ENCODE assay signal across 18 cellular contexts in genomic region chr12:121766290-121767039, GRCh38. TPM values are rescaled to one million over a fixed set of nuclear protein-coding genes. Genes with fewer than 3 reads are reported as not detected.
DNase-seq lines count a peak whose midpoint lies in the region; ATAC-seq, FAIRE-seq and TF ChIP-seq lines count a peak whose summit lies in the region.
"Had no signal": no experiment of that assay in that cellular context is flagged by ENCODE, and none has a peak within 500 bp of the region (broad histone marks: within the 10 kb centered on the region; RNA-seq: fewer than 3 reads in every experiment).

No MANE protein-coding gene starts in this region.

- no peak for DNase-seq in activated T-cell treated with anti-CD3 and anti-CD28 coated beads, Interleukin-2, amount 50 U/mL, for 4 hours
- DNase-seq in activated T-cell treated with anti-CD3 and anti-CD28 coated beads, Interleukin-2, amount 50 U/mL, for 1 hour: no peak
- DNase-seq in SJSA1 (ENCODE audit: low read depth in 1 of 2, low spot score in 2 of 2) (peak; percentile 76 to 92), fibroblast of mammary gland (ENCODE audit: low read depth) (peak; percentile 68), thyroid gland (no peak), RCC 7860 (ENCODE audit: low spot score) (no peak)
- DNase-seq in stimulated activated CD4-positive, alpha-beta T cell treated with anti-CD3 and anti-CD28 coated beads, Interleukin-2, amount 100 ng/mL, for 48 hours: no peak
- DNase-seq: activated CD4-positive, alpha-beta T cell treated with anti-CD3 and anti-CD28 coated beads for 1 hour; CD4-positive, alpha-beta memory T cell; lower lobe of right lung; NCI-H1417; Right ventricle myocardium superior had no signal

- H3K9me3 ChIP-seq in SJSA1 (replicated peaks) (no peaks in the 10 kb centered on the region), thyroid gland (no peaks in the 10 kb centered on the region)
- H3K9me3 ChIP-seq: lower lobe of right lung had no signal

- no peak for FAIRE-seq in RCC 7860 (lab: Jason Lieb, UNC)
- FAIRE-seq: A204.1, frontal cortex had no signal

- H3K36me3 ChIP-seq in SJSA1 (peaks cover 16% of the 10 kb centered on the region), thyroid gland (no peaks in the 10 kb centered on the region)
- H3K36me3 ChIP-seq: cardiac muscle cell, lower lobe of right lung had no signal

- H3K4me1 ChIP-seq in SJSA1 (replicated peaks) (peaks cover 69% of the 10 kb centered on the region), thyroid gland (peaks cover 35 to 45% of the 10 kb centered on the region in 2 donors)
- H3K4me1 ChIP-seq: lower lobe of right lung had no signal

- no peak for TF ChIP-seq POLR2A in thyroid gland (IDR thresholded peaks at IDR 0.05)

- no peak overlapping the region for H3K4me3 Mint-ChIP-seq in activated T-cell treated with anti-CD3 and anti-CD28 coated beads, Interleukin-2, amount 50 U/mL, for 4 hours
- H3K4me3 Mint-ChIP-seq: activated naive CD8-positive, alpha-beta T cell; CD4-positive, alpha-beta memory T cell; natural killer cell treated with Interleukin-12 subunit alpha and Interleukin-12 subunit beta and Interleukin-15 and Interleukin-18, amount 100 ng/mL, for 72 hours had no signal

- H3K4me1 Mint-ChIP-seq in activated T-cell treated with anti-CD3 and anti-CD28 coated beads, Interleukin-2, amount 50 U/mL, for 4 hours (ENCODE audit: low read depth): no peaks in the 10 kb centered on the region
- H3K4me1 Mint-ChIP-seq: CD4-positive, alpha-beta memory T cell had no signal

- intact Hi-C loops in thyroid gland (cut with DNase I): no loop called here

- ATAC-seq in activated T-cell treated with anti-CD3 and anti-CD28 coated beads, Interleukin-2, amount 50 U/mL, for 4 hours: peak; percentile 21 to 27
- ATAC-seq in HG02970 (IDR thresholded peaks at IDR 0.05; ENCODE audit: low FRiP score, unreplicated experiment): no peak
- ATAC-seq: lower lobe of right lung had no signal

- peak overlapping the region; percentile 48 for H3K27ac ChIP-seq in SJSA1
- peak overlapping the region in 2 of 3 donors; percentile 53 to 71 for H3K27ac ChIP-seq in thyroid gland
- H3K27ac ChIP-seq: lower lobe of right lung had no signal

- 83 to 96% methylated on average over 4 to 5 of the region's 5 CpGs for WGBS in thyroid gland, 2 donors

- TF ChIP-seq CTCF in fibroblast of mammary gland (conservative IDR thresholded peaks at IDR 0.05; ENCODE audit: control insufficient read depth, insufficient read depth, low read depth, low read length): no peak
- TF ChIP-seq CTCF in thyroid gland (IDR thresholded peaks at IDR 0.05): no peak

- no peaks in the 10 kb centered on the region for H3K27me3 Mint-ChIP-seq in activated T-cell treated with anti-CD3 and anti-CD28 coated beads, Interleukin-2, amount 50 U/mL, for 4 hours (ENCODE audit: low read depth)
- H3K27me3 Mint-ChIP-seq: activated naive CD8-positive, alpha-beta T cell; CD4-positive, alpha-beta memory T cell; natural killer cell treated with Interleukin-12 subunit alpha and Interleukin-12 subunit beta and Interleukin-15 and Interleukin-18, amount 100 ng/mL, for 72 hours had no signal

- H3K4me3 ChIP-seq in SJSA1 (no peak overlapping the region), fibroblast of mammary gland (ENCODE audit: control insufficient read depth, low read depth, low read length) (no peak overlapping the region), thyroid gland (replicated peaks in 1 of 3) (no peak overlapping the region)
- H3K4me3 ChIP-seq: cardiac muscle cell, lower lobe of right lung had no signal

- H3K9me3 Mint-ChIP-seq in activated T-cell treated with anti-CD3 and anti-CD28 coated beads, Interleukin-2, amount 50 U/mL, for 4 hours: no peaks in the 10 kb centered on the region
- H3K9me3 Mint-ChIP-seq: CD4-positive, alpha-beta memory T cell; natural killer cell treated with Interleukin-12 subunit alpha and Interleukin-12 subunit beta and Interleukin-15 and Interleukin-18, amount 100 ng/mL, for 72 hours had no signal

- H3K36me3 Mint-ChIP-seq in activated T-cell treated with anti-CD3 and anti-CD28 coated beads, Interleukin-2, amount 50 U/mL, for 4 hours (ENCODE audit: insufficient read depth): peaks cover 2% of the 10 kb centered on the region
- H3K36me3 Mint-ChIP-seq: CD4-positive, alpha-beta memory T cell; natural killer cell treated with Interleukin-12 subunit alpha and Interleukin-12 subunit beta and Interleukin-15 and Interleukin-18, amount 100 ng/mL, for 72 hours had no signal

- H3K27me3 ChIP-seq in SJSA1 (replicated peaks): no peaks in the 10 kb centered on the region
- no peaks in the 10 kb centered on the region for H3K27me3 ChIP-seq in thyroid gland
- H3K27me3 ChIP-seq: cardiac muscle cell had no signal

RNA-seq across cellular contexts. Expression of gene RHOF, which starts 27.0 kb away (rescaled TPM):
- 10 to 100 TPM; 80.7 to 94.6 (median 85.8) TPM for total RNA-seq in activated T-cell treated with anti-CD3 and anti-CD28 coated beads, Interleukin-2, amount 50 U/mL, for 4 hours
- 1.6 and 4.0 TPM in 2 replicates for total RNA-seq in SJSA1 (2014; rRNA removed; shearing (Covaris generic))
- 100 to 1,000 TPM in 1 of 4 donors, 10 to 100 TPM in 3; 22.8 to 105 (median 69.9) TPM for total RNA-seq in thyroid gland

RNA-seq across cellular contexts. Expression of gene SETD1B, which starts 37.3 kb away (rescaled TPM):
- 10 to 100 TPM; 30.4 to 32.7 (median 31.7) TPM for total RNA-seq in activated T-cell treated with anti-CD3 and anti-CD28 coated beads, Interleukin-2, amount 50 U/mL, for 4 hours
- 1.3 and 1.7 TPM in 2 replicates for total RNA-seq in SJSA1 (2014; rRNA removed; shearing (Covaris generic))
- 10 to 100 TPM in 3 of 4 donors, 1 to 10 TPM in 1; 7.3 to 16.5 (median 11.7) TPM for total RNA-seq in thyroid gland

RNA-seq across cellular contexts. Expression of gene TMEM120B, which starts 53.9 kb away (rescaled TPM):
- total RNA-seq in activated T-cell treated with anti-CD3 and anti-CD28 coated beads, Interleukin-2, amount 50 U/mL, for 4 hours: 10 to 100 TPM; 14.2 to 19.1 (median 17.7) TPM
- 6.5 and 14.0 TPM in 2 replicates for total RNA-seq in SJSA1 (2014; rRNA removed; shearing (Covaris generic))
- total RNA-seq in thyroid gland: 10 to 100 TPM; 12.5 to 15.4 (median 14.2) TPM

Comparison
In these comparisons a context has a peak if more than half of its experiments do, and no peak if none do; other contexts are left out.
1. DNase-seq: peak in SJSA1 (2 of 2) and fibroblast of mammary gland (single experiment); none in activated T-cell treated with anti-CD3 and anti-CD28 coated beads, Interleukin-2, amount 50 U/mL, for 4 hours (single experiment), activated T-cell treated with anti-CD3 and anti-CD28 coated beads, Interleukin-2, amount 50 U/mL, for 1 hour (single experiment), thyroid gland (0 of 2), RCC 7860 (single experiment) and stimulated activated CD4-positive, alpha-beta T cell treated with anti-CD3 and anti-CD28 coated beads, Interleukin-2, amount 100 ng/mL, for 48 hours (0 of 2).